ENCODE assay signal across 34 cellular contexts in genomic region chr3:100348727-100349126, GRCh38.
"Had no signal": no experiment of that assay in that cellular context is flagged by ENCODE, and none has a peak within 500 bp of the region (broad histone marks: within the 10 kb centered on the region; RNA-seq: fewer than 3 reads in every experiment).

No MANE protein-coding gene starts in this region.

- H3K4me2 ChIP-seq: KMS-11 had no signal

- H3K27ac ChIP-seq: KMS-11 had no signal

- DNase-seq: Karpas-422, Kasumi-1, KG1, MG63, MM.1S, MV-4-11, NCI-H1048, NCI-H1092, NCI-H1092 treated with DMSO at 0.1 percent for 48 hours, NCI-H1105, NCI-H1105 treated with DMSO at 0.1 percent for 48 hours, NCI-H1417, NCI-H1417 treated with DMSO at 0.1 percent for 48 hours, NCI-H1436, NCI-H1436 treated with DMSO at 0.1 percent for 48 hours, NCI-H146, NCI-H1694, NCI-H1694 treated with DMSO at 0.1 percent for 48 hours, NCI-H187, NCI-H187 treated with DMSO at 0.1 percent for 48 hours, NCI-H1930, NCI-H2029, NCI-H2029 treated with DMSO at 0.1 percent for 48 hours, NCI-H2081, NCI-H2081 treated with DMSO at 0.1 percent for 48 hours, NCI-H2107, NCI-H2171, NCI-H2171 treated with DMSO at 0.1 percent for 48 hours, NCI-H2227 treated with DMSO at 0.1 percent for 48 hours, NCI-H226, NCI-H345, NCI-H446, NCI-H446 treated with DMSO at 0.1 percent for 48 hours had no signal

- H3K4me3 ChIP-seq: MG63 had no signal

- H3K9ac ChIP-seq: KMS-11 had no signal

- H3K27me3 ChIP-seq: MG63 had no signal
